In the genomic region with DNA sequence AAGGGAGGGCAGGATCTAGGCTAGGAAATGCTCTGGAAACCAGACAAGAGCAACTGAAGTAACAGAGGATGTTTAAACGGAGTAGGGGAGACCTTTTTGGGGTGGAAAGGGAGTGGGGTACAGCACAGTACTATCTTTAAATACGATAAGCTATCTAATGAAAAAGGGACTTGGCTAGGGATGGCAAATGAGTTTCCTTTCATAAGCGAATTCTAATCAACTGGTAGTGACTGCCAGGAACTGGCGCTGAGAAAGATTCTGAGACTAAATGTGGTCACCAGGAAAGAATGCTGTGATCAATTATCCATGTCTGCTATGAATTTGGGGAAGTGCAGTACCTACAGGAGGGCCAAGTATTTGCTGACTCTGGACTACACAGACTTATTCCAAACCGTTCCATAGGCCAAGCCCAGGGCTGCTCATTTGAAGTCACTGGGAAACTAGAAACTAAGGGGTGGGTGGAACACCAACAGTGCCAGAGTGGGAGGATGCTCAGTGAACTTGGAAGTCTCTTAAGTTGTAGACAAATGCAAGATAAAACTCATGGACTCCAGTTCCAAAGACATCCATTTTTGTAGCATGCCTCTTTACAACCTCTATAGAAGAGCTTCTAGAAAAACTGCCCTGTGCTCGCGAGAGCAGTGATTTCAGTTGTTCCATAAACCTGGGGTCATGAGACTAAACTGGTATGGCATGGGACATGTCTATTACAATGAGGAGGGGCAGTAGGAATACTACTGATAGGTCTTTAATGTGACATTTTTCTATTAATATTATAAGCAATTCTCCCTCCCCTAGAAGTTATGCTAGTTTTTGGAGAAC, we compare ENCODE assay signal across 13 cellular contexts. TPM values are rescaled to one million over a fixed set of nuclear protein-coding genes. Genes with fewer than 3 reads are reported as not detected.
DNase-seq lines count a peak whose midpoint lies in the region; ATAC-seq, FAIRE-seq and TF ChIP-seq lines count a peak whose summit lies in the region.
"Had no signal": no experiment of that assay in that cellular context is flagged by ENCODE, and none has a peak within 500 bp of the region (broad histone marks: within the 10 kb centered on the region; RNA-seq: fewer than 3 reads in every experiment).

No MANE protein-coding gene starts in this region.

- no peak for ATAC-seq in activated naive CD8-positive, alpha-beta T cell treated with anti-CD3 and anti-CD28 coated beads, Interleukin-2, amount 10 ng/mL, durations not matched to agents 7 days and 5 days (ENCODE audit: low read depth)
- ATAC-seq in memory B cell (ENCODE audit: low read depth) (no peak), left colon (no peak)

- in situ Hi-C loops in ACHN (cut with HindIII; ENCODE audit: low pct_ligation_motif_present, low pct_unique_long_range_greater_than_20kb, low sequenced_read_pairs), result no loop called here

- no peaks in the 10 kb centered on the region for H3K27me3 Mint-ChIP-seq in activated naive CD8-positive, alpha-beta T cell treated with anti-CD3 and anti-CD28 coated beads, Interleukin-2, amount 10 ng/mL, durations not matched to agents 7 days and 5 days
- H3K27me3 Mint-ChIP-seq in memory B cell, result no peaks in the 10 kb centered on the region

- H3K9me3 Mint-ChIP-seq in activated naive CD8-positive, alpha-beta T cell treated with anti-CD3 and anti-CD28 coated beads, Interleukin-2, amount 10 ng/mL, durations not matched to agents 7 days and 5 days, result no peaks in the 10 kb centered on the region
- no peaks in the 10 kb centered on the region for H3K9me3 Mint-ChIP-seq in memory B cell

- no peak for TF ChIP-seq POLR2A in GM12892 (IDR thresholded peaks at IDR 0.05; ENCODE audit: low read depth, low read length)

- DNase-seq in ACHN (peak; percentile 4), GM12892 (ENCODE audit: insufficient read length) (no peak), memory B cell (ENCODE audit: low spot score in 2 of 2) (no peak), NCI-H82 (lab: John Stamatoyannopoulos, UW) (no peak), DMS153 (lab: John Stamatoyannopoulos, UW) (no peak), left colon (no peak), NCI-H187 (lab: John Stamatoyannopoulos, UW) (no peak)
- DNase-seq in activated naive CD8-positive, alpha-beta T cell treated with anti-CD3 and anti-CD28 coated beads, Interleukin-2, amount 10 ng/mL, durations not matched to agents 7 days and 5 days, result no peak
- DNase-seq: right lobe of liver, SIG-M5 had no signal

- intact Hi-C loops in left colon (cut with DNase I, micrococcal nuclease), result no loop called here

- H3K36me3 Mint-ChIP-seq in activated naive CD8-positive, alpha-beta T cell treated with anti-CD3 and anti-CD28 coated beads, Interleukin-2, amount 10 ng/mL, durations not matched to agents 7 days and 5 days, result peaks cover 49% of the 10 kb centered on the region
- H3K36me3 Mint-ChIP-seq in memory B cell, result peaks cover 12% of the 10 kb centered on the region

- H3K27ac Mint-ChIP-seq in activated naive CD8-positive, alpha-beta T cell treated with anti-CD3 and anti-CD28 coated beads, Interleukin-2, amount 10 ng/mL, durations not matched to agents 7 days and 5 days, result no peak overlapping the region
- peak overlapping the region; percentile 42 for H3K27ac Mint-ChIP-seq in memory B cell

- POLR2A ChIA-PET in activated naive CD8-positive, alpha-beta T cell treated with anti-CD3 and anti-CD28 coated beads, Interleukin-2, amount 10 ng/mL, durations not matched to agents 7 days and 5 days (lab: Charles Lee), result interaction anchor here (1.0 kb wide), 1 partner anchor 672 kb away, joined by 3 read pairs; no protein-coding TSS in a partner anchor

- peak; percentile 42 for FAIRE-seq in GM12892 (lab: Jason Lieb, UNC)
- FAIRE-seq: D721Med, endometrium, islet of Langerhans had no signal

- H3K4me1 Mint-ChIP-seq in activated naive CD8-positive, alpha-beta T cell treated with anti-CD3 and anti-CD28 coated beads, Interleukin-2, amount 10 ng/mL, durations not matched to agents 7 days and 5 days, result peaks cover 25% of the 10 kb centered on the region
- peaks cover 30% of the 10 kb centered on the region for H3K4me1 Mint-ChIP-seq in memory B cell

- H3K4me3 Mint-ChIP-seq in activated naive CD8-positive, alpha-beta T cell treated with anti-CD3 and anti-CD28 coated beads, Interleukin-2, amount 10 ng/mL, durations not matched to agents 7 days and 5 days, result peak overlapping the region; percentile 45
- no peak overlapping the region for H3K4me3 Mint-ChIP-seq in memory B cell

RNA-seq across cellular contexts. Expression of a gene that starts 2.0 kb away (rescaled TPM):
- 20.8 TPM for polyA plus RNA-seq in GM12892 (2012; ENCODE audit: missing spikeins)
- total RNA-seq in activated naive CD8-positive, alpha-beta T cell treated with anti-CD3 and anti-CD28 coated beads, Interleukin-2, amount 10 ng/mL, durations not matched to agents 7 days and 5 days, result 10 to 100 TPM; 29.9 to 33.0 TPM
- total RNA-seq in left colon, result 10 to 100 TPM; 21.7 TPM

RNA-seq across cellular contexts. Expression of a gene that starts 2.1 kb away (rescaled TPM):
- polyA plus RNA-seq in GM12892 (2012; ENCODE audit: missing spikeins), result 28.7 TPM
- total RNA-seq in activated naive CD8-positive, alpha-beta T cell treated with anti-CD3 and anti-CD28 coated beads, Interleukin-2, amount 10 ng/mL, durations not matched to agents 7 days and 5 days, result 10 to 100 TPM; 84.9 to 86.1 TPM
- 10 to 100 TPM; 27.7 to 36.3 TPM for total RNA-seq in left colon

RNA-seq across cellular contexts. Expression of a gene that starts 43.5 kb away (rescaled TPM):
- 53.5 TPM for polyA plus RNA-seq in GM12892 (2012; ENCODE audit: missing spikeins)
- total RNA-seq in activated naive CD8-positive, alpha-beta T cell treated with anti-CD3 and anti-CD28 coated beads, Interleukin-2, amount 10 ng/mL, durations not matched to agents 7 days and 5 days, result 10 to 100 TPM; 13.4 to 18.3 TPM
- total RNA-seq in left colon, result 10 to 100 TPM; 28.0 to 70.6 TPM
